10 cellular contexts compared by ENCODE assay signal in the genomic region with DNA sequence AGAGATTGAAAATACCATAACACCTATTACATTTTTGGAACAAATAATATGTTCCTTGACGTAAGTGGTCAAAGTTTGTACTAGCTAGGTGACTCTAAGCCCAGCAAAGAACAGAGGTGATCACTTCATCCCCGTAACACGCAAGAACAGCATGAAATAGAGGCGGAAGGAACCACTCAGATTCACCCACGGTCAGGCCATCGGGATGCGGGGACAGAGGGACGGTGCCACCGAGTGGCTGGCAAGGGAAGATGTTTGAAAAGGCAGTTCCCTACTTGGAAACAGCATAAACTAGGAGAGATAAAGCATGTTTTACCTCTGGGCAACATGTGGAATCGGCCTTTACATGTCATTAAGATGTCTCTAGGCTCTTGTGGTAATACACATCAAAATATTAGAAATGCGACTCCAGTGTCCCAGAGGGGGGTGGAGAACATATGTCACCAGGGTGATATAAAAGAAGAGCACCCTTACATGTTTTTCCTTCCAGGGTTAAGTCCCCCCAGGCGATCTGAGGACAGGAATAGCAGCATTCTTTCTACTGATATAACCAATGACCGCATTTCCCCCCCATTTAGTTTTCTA.
DNase-seq lines count a peak whose midpoint lies in the region; TF ChIP-seq lines count a peak whose summit lies in the region.
"Had no signal": no experiment of that assay in that cellular context is flagged by ENCODE, and none has a peak within 500 bp of the region (broad histone marks: within the 10 kb centered on the region; RNA-seq: fewer than 3 reads in every experiment).

No MANE protein-coding gene starts in this region.

- H4K8ac ChIP-seq in trophoblast cell (ENCODE audit: low read depth, low read length) = no peak overlapping the region

- no peak overlapping the region for H4K12ac ChIP-seq in trophoblast cell (ENCODE audit: low read depth, low read length)

- H3K4me3 ChIP-seq in LNCaP clone FGC (ENCODE audit: low read depth, low read length) = no peak overlapping the region
- H3K4me3 ChIP-seq in dorsolateral prefrontal cortex = no peak overlapping the region
- H3K4me3 ChIP-seq in trophoblast cell (ENCODE audit: low read depth, low read length) = no peak overlapping the region
- no peak overlapping the region for H3K4me3 ChIP-seq in coronary artery
- H3K4me3 ChIP-seq: thoracic aorta had no signal

- no peak overlapping the region for H2BK5ac ChIP-seq in trophoblast cell (ENCODE audit: low read depth, low read length, poor library complexity)

- H3K79me1 ChIP-seq in trophoblast cell (ENCODE audit: low read length) = no peaks in the 10 kb centered on the region

- H2AFZ ChIP-seq in trophoblast cell (ENCODE audit: insufficient read depth, low read length, poor library complexity) = no peak overlapping the region

- no peak overlapping the region for H3K9ac ChIP-seq in trophoblast cell (ENCODE audit: low read length)

- no peak overlapping the region for H3K4me2 ChIP-seq in trophoblast cell (ENCODE audit: low read length)

- no peak overlapping the region for H3K23ac ChIP-seq in trophoblast cell (ENCODE audit: low read length)

- H2AK5ac ChIP-seq in trophoblast cell (ENCODE audit: low read length) = no peak overlapping the region

- no peak overlapping the region for H3K14ac ChIP-seq in trophoblast cell (ENCODE audit: low read length)

- H3K27ac ChIP-seq in dorsolateral prefrontal cortex = peak overlapping the region in 3 of 59 donors; percentile 5 to 46 (median 42)
- H3K27ac ChIP-seq in trophoblast cell (ENCODE audit: low read depth, low read length) = no peak overlapping the region
- no peak overlapping the region for H3K27ac ChIP-seq in coronary artery
- H3K27ac ChIP-seq: thoracic aorta had no signal

- no CpG with 5 or more reads among the region's 13 CpGs for WGBS in trophoblast cell (ENCODE audit: extremely low coverage, insufficient coverage, insufficient read length)

- DNase-seq in NCI-H1417 (lab: John Stamatoyannopoulos, UW) (peak in 2 of 3 experiments; percentile 31 to 48), NCI-H1417 treated with DMSO at 0.1 percent for 48 hours (lab: John Stamatoyannopoulos, UW) (no peak), LNCaP clone FGC (ENCODE audit: low read depth) (no peak), dorsolateral prefrontal cortex (peak in 3 of 10 donors; percentile 48 to 65 (median 48)), trophoblast cell (peak; percentile 30 to 70), coronary artery (ENCODE audit: low spot score) (no peak), GM19238 (ENCODE audit: insufficient read length, low spot score) (no peak), SKM-1 treated with dmso at 0.1 percent for 144 hours (lab: John Stamatoyannopoulos, UW; ENCODE audit: unreplicated experiment) (no peak)
- DNase-seq: SIG-M5 had no signal

- H3K4me1 ChIP-seq in trophoblast cell (ENCODE audit: control insufficient read depth in 1 of 2, insufficient read depth in 2 of 2, low read length in 2 of 2) = peaks cover 7 to 16% of the 10 kb centered on the region in 2 experiments

- no peak overlapping the region for H4K91ac ChIP-seq in trophoblast cell (ENCODE audit: low read depth, low read length)

- H3K9me3 ChIP-seq in trophoblast cell (ENCODE audit: insufficient read depth, low read depth, low read length) = no peaks in the 10 kb centered on the region
- H3K9me3 ChIP-seq: thoracic aorta had no signal

- intact Hi-C loops in dorsolateral prefrontal cortex (cut with DNase I) = loop anchor here (5.0 to 10.0 kb wide), 5 partner anchors 225 to 508 kb away; a partner anchor contains a TSS

- H3K18ac ChIP-seq in trophoblast cell (ENCODE audit: low read length) = no peak overlapping the region

- no peak overlapping the region for H2BK12ac ChIP-seq in trophoblast cell (ENCODE audit: low read length)

- no peaks in the 10 kb centered on the region for H3K79me2 ChIP-seq in trophoblast cell (ENCODE audit: control insufficient read depth, insufficient read depth, low read length, poor library complexity)

- peak; percentile 64 for TF ChIP-seq CTCF in LNCaP clone FGC (IDR thresholded peaks at IDR 0.05; ENCODE audit: control insufficient read depth, extremely low read depth, insufficient read depth)
- TF ChIP-seq CTCF in dorsolateral prefrontal cortex (IDR thresholded peaks at IDR 0.05 in 54 of 56, conservative IDR thresholded peaks at IDR 0.05 in 2 of 56; ENCODE audit: low read depth in 1 of 56, partially characterized antibody in 56 of 56) = peak in 49 of 56 donors; percentile 16 to 60 (median 38)
- no peak for TF ChIP-seq CTCF in coronary artery (IDR thresholded peaks at IDR 0.05)

- H2BK120ac ChIP-seq in trophoblast cell (ENCODE audit: insufficient read depth, low read length, poor library complexity) = no peak overlapping the region

- no peak overlapping the region for H3K4ac ChIP-seq in trophoblast cell (ENCODE audit: low read depth, low read length)

- H3K36me3 ChIP-seq in trophoblast cell (ENCODE audit: control insufficient read depth in 1 of 2, insufficient read depth in 2 of 2, low read length in 2 of 2) = peaks cover 15 to 26% of the 10 kb centered on the region in 2 experiments
- H3K36me3 ChIP-seq: thoracic aorta had no signal

- H3K27me3 ChIP-seq in dorsolateral prefrontal cortex (peaks cover 0 to 48% (median 6%) of the 10 kb centered on the region in 45 donors), trophoblast cell (ENCODE audit: insufficient read depth, low read length) (no peaks in the 10 kb centered on the region)

Comparison
In these comparisons a context has a peak if more than half of its experiments do, and no peak if none do; other contexts are left out.
1. DNase-seq: peak in NCI-H1417 (2 of 3) and trophoblast cell (2 of 2); none in NCI-H1417 treated with DMSO at 0.1 percent for 48 hours (single experiment), LNCaP clone FGC (single experiment), coronary artery (single experiment), GM19238 (single experiment) and SKM-1 treated with dmso at 0.1 percent for 144 hours (single experiment).